ENCODE assay signal across 8 cellular contexts in genomic region chr19:984165-984967, GRCh38. TPM values are rescaled to one million over a fixed set of nuclear protein-coding genes. Genes with fewer than 3 reads are reported as not detected.
A peak's percentile ranks its signal among the peaks of the same experiment; 100 is the strongest.
DNase-seq lines count a peak whose midpoint lies in the region; ATAC-seq, FAIRE-seq and TF ChIP-seq lines count a peak whose summit lies in the region.

Gene WDR18, plus strand, starts transcription at chr19:984345. Its CDS starts 9 bp downstream, at chr19:984354.

- H3K4me3 ChIP-seq in A549 = peak within 1 kb of the TSS; percentile 96
- H3K4me3 ChIP-seq in coronary artery = peak within 1 kb of the TSS; percentile 97

- peaks cover 26% of the 10 kb centered on the region for H3K4me1 ChIP-seq in A549

- H3K27ac Mint-ChIP-seq in activated CD4-positive, alpha-beta T cell treated with anti-CD3 and anti-CD28 coated beads, Interleukin-2, amount 10 ng/mL, durations not matched to agents 7 days and 5 days = peak within 1 kb of the TSS; percentile 91

- peaks cover 27% of the 10 kb centered on the region for H3K4me1 Mint-ChIP-seq in activated CD4-positive, alpha-beta T cell treated with anti-CD3 and anti-CD28 coated beads, Interleukin-2, amount 10 ng/mL, durations not matched to agents 7 days and 5 days

- H3K4me3 Mint-ChIP-seq in activated CD4-positive, alpha-beta T cell treated with anti-CD3 and anti-CD28 coated beads, Interleukin-2, amount 10 ng/mL, durations not matched to agents 7 days and 5 days = peak within 1 kb of the TSS; percentile 89

- no peaks in the 10 kb centered on the region for H3K9me3 Mint-ChIP-seq in activated CD4-positive, alpha-beta T cell treated with anti-CD3 and anti-CD28 coated beads, Interleukin-2, amount 10 ng/mL, durations not matched to agents 7 days and 5 days

- H3K27ac ChIP-seq in A549 (peak within 1 kb of the TSS; percentile 97 to 100), coronary artery (peak within 1 kb of the TSS; percentile 84 to 91)

- TF ChIP-seq POLR2A in A549 (IDR thresholded peaks at IDR 0.05; ENCODE audit: low read length) = peak; percentile 46
- peak; percentile 39 for TF ChIP-seq POLR2A in GM18526 (IDR thresholded peaks at IDR 0.05; ENCODE audit: extremely low read depth, insufficient read length)

- no peaks in the 10 kb centered on the region for H3K27me3 Mint-ChIP-seq in activated CD4-positive, alpha-beta T cell treated with anti-CD3 and anti-CD28 coated beads, Interleukin-2, amount 10 ng/mL, durations not matched to agents 7 days and 5 days

- 4% methylated on average over 9 of the region's 78 CpGs for WGBS in A549 (ENCODE audit: missing lambda C conversion rate)

- H3K9me3 ChIP-seq in A549 = no peaks in the 10 kb centered on the region

- POLR2A ChIA-PET in A549 (lab: Yijun Ruan, JAX) = interaction anchor here (0.5 to 2.2 kb wide), 13 partner anchors 12 to 431 kb away, joined by 3 to 8 read pairs (median 4); partner anchors contain the start of genes CIRBP and RNU6-2
- POLR2A ChIA-PET in activated CD4-positive, alpha-beta T cell treated with anti-CD3 and anti-CD28 coated beads, Interleukin-2, amount 10 ng/mL, durations not matched to agents 7 days and 5 days (lab: Charles Lee) = interaction anchor here (0.6 to 1.3 kb wide), 2 partner anchors 61 to 200 kb away, joined by 4 read pairs; no protein-coding TSS in a partner anchor

- ATAC-seq in A549 (peak; percentile 76 to 85), HG03354 (IDR thresholded peaks at IDR 0.05; ENCODE audit: poor library complexity, severe bottlenecking, unreplicated experiment) (peak; percentile 89), left lobe of liver (peak; percentile 88)

- TF ChIP-seq EP300 in A549 (IDR thresholded peaks at IDR 0.05) = no peak

- DNase-seq in A549 (ENCODE audit: low read depth in 1 of 2, low spot score in 1 of 2) (peak; percentile 88 to 92), NCI-H510A treated with DMSO at 0.1 percent for 48 hours (lab: John Stamatoyannopoulos, UW) (peak; percentile 78), coronary artery (ENCODE audit: low spot score) (peak; percentile 93), left lobe of liver (ENCODE audit: low spot score) (peak; percentile 94)
- peak; percentile 91 for DNase-seq in activated CD4-positive, alpha-beta T cell treated with anti-CD3 and anti-CD28 coated beads, Interleukin-2, amount 10 ng/mL, durations not matched to agents 7 days and 5 days
- peak; percentile 91 to 95 for DNase-seq in stimulated activated CD4-positive, alpha-beta T cell treated with anti-CD3 and anti-CD28 coated beads, Interleukin-2, amount 100 ng/mL, for 24 hours

- no peak for FAIRE-seq in A549 (lab: Jason Lieb, UNC)

- TF ChIP-seq CTCF in A549 (IDR thresholded peaks at IDR 0.05) (no peak), coronary artery (IDR thresholded peaks at IDR 0.05) (no peak)

- CTCF ChIA-PET in A549 (lab: Yijun Ruan, JAX) = interaction anchor here (0.9 to 5.4 kb wide), 10 partner anchors 12 to 230 kb away, joined by 3 to 93 read pairs (median 5); partner anchors contain the start of gene CNN2
- CTCF ChIA-PET in activated CD4-positive, alpha-beta T cell treated with anti-CD3 and anti-CD28 coated beads, Interleukin-2, amount 10 ng/mL, durations not matched to agents 7 days and 5 days (lab: Charles Lee) = interaction anchor here (0.6 to 2.6 kb wide), 13 partner anchors 20 to 282 kb away, joined by 3 to 34 read pairs (median 4); no protein-coding TSS in a partner anchor

- peak within 1 kb of the TSS; percentile 85 for H3K4me2 ChIP-seq in A549

- TF ChIP-seq RAD21 in A549 (conservative IDR thresholded peaks at IDR 0.05 in 1 of 2, IDR thresholded peaks at IDR 0.05 in 1 of 2) = no peak

- no peaks in the 10 kb centered on the region for H3K36me3 Mint-ChIP-seq in activated CD4-positive, alpha-beta T cell treated with anti-CD3 and anti-CD28 coated beads, Interleukin-2, amount 10 ng/mL, durations not matched to agents 7 days and 5 days (ENCODE audit: low read depth)

TF ChIP-seq in A549, 52 proteins besides CTCF, POLR2A, EP300 and RAD21:
- TF ChIP-seq MAX (IDR thresholded peaks at IDR 0.05) (peak; percentile 86), JUN (IDR thresholded peaks at IDR 0.05) (peak in 1 of 2 experiments; percentile 63; a peak in 1 of 5 replicates), CEBPB (IDR thresholded peaks at IDR 0.05) (no peak), KDM5A (IDR thresholded peaks at IDR 0.05) (peak; percentile 94), BCL3 (IDR thresholded peaks at IDR 0.05) (no peak), PHF8 (IDR thresholded peaks at IDR 0.05; ENCODE audit: borderline replicate concordance, low read depth) (peak; percentile 59; the same call in 1 of the 2 replicates), E2F6 (IDR thresholded peaks at IDR 0.05; ENCODE audit: borderline replicate concordance, low read depth) (peak; percentile 85; the same call in 1 of the 2 replicates)

RNA-seq across cellular contexts. Expression of gene WDR18, which starts in this region (rescaled TPM):
- 22.2 and 23.8 TPM in 2 replicates for polyA plus RNA-seq in A549 (2011; rRNA removed)
- 81.3 and 113 TPM in 2 replicates for polyA plus RNA-seq in A549 (2012; cell fraction: cytosol; rRNA removed)
- 172 and 262 TPM in 2 replicates for polyA plus RNA-seq in A549 (2012; cell fraction: nucleus; rRNA removed)
- 41.7 to 48.9 TPM (median 48.1 TPM) in 3 replicates for polyA plus RNA-seq in A549 (2017; fragmentation: RNase III; extraction: RNeasy Plus Mini Kit Qiagen cat#74134 plus additional on column Dnase treatment)
- polyA minus RNA-seq in A549 (2011; rRNA and poly(A)+ RNA removed) = 32.2 and 38.4 TPM in 2 replicates
- 10 to 100 TPM; 39.2 to 49.2 TPM for total RNA-seq in activated CD4-positive, alpha-beta T cell treated with anti-CD3 and anti-CD28 coated beads, Interleukin-2, amount 10 ng/mL, durations not matched to agents 7 days and 5 days
- total RNA-seq in left lobe of liver = 34.7 TPM

Comparison
In these comparisons a context has a peak if more than half of its experiments do, and no peak if none do; other contexts are left out.
1. Peak in every context shown above with its lines: DNase-seq, ATAC-seq, H3K4me3 ChIP-seq and H3K27ac ChIP-seq.